1 cellular context compared by ENCODE assay signal in the genomic region with DNA sequence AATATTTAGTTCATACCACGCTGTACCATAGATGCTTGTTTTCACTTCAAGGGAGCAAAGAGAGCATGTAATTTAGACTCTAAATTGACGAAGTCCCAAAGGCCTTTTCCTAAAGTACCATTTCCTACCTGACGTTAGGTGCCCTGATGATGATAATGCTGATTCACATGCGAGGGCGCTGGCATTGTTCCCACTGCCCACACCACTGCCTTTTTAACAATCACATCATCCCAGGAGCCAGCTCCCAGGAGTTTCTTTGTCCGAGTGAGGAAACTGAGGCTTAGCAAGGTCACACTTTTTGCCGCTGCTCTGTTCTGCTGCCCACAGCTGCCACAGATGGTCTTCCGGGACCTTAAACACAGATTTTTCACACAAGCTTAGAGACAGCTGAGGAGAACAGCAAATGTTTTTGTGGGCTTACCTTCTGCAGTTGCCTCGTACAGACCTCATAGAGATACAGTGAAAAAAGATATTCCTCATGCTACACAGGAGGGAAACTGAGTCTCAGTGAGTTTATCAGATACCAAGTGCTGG.
TF ChIP-seq lines count a peak whose summit lies in the region.

No MANE protein-coding gene starts in this region.

TF ChIP-seq in K562, 482 proteins besides CTCF, POLR2A, EP300 and RAD21 (continued from another document):
- TF ChIP-seq, protein P1, sequence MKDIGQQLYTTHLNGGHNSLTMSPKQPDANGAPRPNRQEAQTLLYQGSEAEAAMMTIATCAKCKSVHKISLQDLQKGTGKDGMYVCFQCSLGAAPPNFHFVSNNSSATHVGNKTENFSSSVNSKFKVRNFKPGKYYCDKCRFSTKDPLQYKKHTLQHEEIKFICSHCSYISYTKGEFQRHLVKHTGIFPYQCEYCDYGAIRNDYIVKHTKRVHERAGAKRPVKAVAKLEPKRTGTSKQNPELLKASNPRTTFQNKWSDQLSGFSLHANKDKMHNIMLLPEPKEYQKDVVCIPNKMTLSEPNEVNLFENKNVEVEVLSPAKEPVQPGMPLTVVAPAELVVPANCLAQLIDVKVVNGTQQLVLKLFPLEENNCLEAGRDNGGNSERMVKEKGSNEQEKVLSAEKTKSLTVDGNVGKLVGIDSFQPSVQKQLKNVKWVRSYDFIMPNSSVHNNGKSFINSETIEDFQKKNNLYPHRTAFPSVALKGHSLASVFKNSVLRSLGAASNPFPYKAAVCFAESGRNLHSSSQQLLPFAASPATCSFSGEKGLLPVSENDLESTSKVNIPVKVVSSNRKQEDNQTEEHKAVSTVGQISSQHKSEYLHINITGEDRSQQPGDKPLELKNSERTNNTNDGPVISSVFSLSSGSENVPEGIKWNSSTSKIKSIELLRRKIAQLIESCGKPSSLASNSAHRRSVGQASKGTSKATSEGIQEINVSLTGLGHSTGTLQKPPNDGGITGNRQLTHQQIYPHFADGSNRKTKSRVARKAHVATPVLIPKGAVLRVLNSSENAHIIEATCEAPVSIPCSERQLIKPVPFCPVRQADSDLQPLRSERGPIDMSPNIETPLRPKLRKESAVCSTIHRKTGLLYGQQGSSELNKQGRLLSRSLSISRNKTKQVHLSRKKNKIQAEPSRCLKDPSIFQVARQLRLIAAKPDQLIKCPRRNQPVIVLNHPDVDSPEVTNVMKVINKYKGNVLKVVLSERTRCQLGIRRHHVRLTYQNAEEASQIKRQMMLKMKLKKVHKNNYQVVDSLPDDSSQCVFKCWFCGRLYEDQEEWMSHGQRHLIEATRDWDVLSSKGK (CRISPR knock-in tag; IDR thresholded peaks at IDR 0.05) = no peak
- TF ChIP-seq ZKSCAN1 (IDR thresholded peaks at IDR 0.05; ENCODE audit: low read depth, low read length) = no peak
- TF ChIP-seq ZFPM2 (CRISPR knock-in tag; IDR thresholded peaks at IDR 0.05) = no peak
- TF ChIP-seq SIX5 (IDR thresholded peaks at IDR 0.05; ENCODE audit: borderline replicate concordance in 1 of 2, insufficient read depth in 1 of 2, low read depth in 1 of 2, low read length in 2 of 2) = no peak
- no peak for TF ChIP-seq MEIS2 (IDR thresholded peaks at IDR 0.05; ENCODE audit: partially characterized antibody)
